In the genomic region with DNA sequence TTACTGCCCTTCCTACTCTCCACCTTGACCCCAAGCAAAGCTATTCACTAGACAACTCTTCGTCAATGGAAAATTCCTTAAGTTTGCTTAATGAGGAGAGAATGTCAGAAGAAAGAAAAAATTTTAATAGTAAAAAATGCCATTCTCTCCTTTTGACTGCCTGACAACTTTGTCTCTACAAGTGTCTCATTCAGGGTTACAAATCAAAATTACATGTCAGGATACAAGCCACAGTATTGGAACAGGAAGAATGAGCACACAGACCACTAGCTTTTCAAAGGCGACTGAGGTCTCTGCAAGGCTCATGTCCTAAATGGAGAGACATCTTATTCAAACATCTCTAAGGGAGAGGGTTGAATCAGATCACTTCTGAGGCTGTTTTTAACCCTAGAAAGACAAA, we compare ENCODE assay signal across 1 cellular context.
TF ChIP-seq lines count a peak whose summit lies in the region.

No MANE protein-coding gene starts in this region.

TF ChIP-seq in SK-N-SH, 30 proteins besides CTCF, POLR2A, EP300 and RAD21 (continued from another document):
- peak; percentile 48; the same call in 1 of the 2 replicates for TF ChIP-seq POLR2AphosphoS5 (IDR thresholded peaks at IDR 0.05; ENCODE audit: low read depth, low read length)
- TF ChIP-seq SMC3 (IDR thresholded peaks at IDR 0.05; ENCODE audit: low read depth, low read length) = no peak
- no peak for TF ChIP-seq RCOR1 (IDR thresholded peaks at IDR 0.05; ENCODE audit: low read length)
- peak; percentile 89 for TF ChIP-seq PBX3 (IDR thresholded peaks at IDR 0.05)
- no peak for TF ChIP-seq RXRA (IDR thresholded peaks at IDR 0.05; ENCODE audit: borderline replicate concordance, low read depth)
- no peak for TF ChIP-seq NFIC (IDR thresholded peaks at IDR 0.05; ENCODE audit: borderline replicate concordance)
TF ChIP-seq in SK-N-SH: peak in this region for 4.
